Comparison of ENCODE assay signal across 15 cellular contexts in the genomic region with DNA sequence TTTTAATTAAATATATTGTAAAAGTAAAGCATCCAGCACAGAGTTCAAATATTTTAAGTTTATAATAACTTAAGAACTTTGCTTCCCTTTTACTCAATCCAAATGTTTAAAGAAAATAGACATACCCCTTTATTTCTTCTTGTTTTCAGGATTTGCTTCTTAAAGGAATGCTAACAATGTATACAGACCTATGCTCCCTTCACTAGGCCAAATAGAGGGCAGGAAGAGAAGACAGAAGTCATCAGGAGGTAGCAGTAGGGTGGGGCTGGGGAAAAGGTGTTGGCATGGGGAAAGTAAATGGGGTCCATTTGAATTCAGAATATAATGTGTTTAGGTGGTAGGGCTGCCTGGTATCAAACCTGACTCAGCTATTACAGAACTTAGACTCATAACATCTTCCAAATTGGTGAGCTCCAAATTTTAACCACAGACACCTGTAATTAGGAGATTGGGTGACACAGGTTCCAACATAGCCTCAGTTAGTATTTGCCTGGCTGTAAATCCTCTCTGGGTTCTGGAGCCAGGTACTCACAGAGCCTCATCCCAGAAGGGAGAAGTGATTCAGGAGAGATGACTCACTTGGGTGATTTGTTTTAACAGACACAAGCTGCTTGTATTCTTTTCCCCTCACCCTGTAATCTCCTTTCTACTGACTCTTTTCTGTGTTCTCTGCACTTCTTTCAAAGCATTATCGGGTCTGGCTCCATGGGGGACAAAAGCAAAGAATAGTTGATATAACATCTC.
DNase-seq lines count a peak whose midpoint lies in the region; ATAC-seq, FAIRE-seq and TF ChIP-seq lines count a peak whose summit lies in the region.
"Had no signal": no experiment of that assay in that cellular context is flagged by ENCODE, and none has a peak within 500 bp of the region (broad histone marks: within the 10 kb centered on the region; RNA-seq: fewer than 3 reads in every experiment).

No MANE protein-coding gene starts in this region.

- in situ Hi-C loops in K562 (cut with MboI): no loop called here

- TF ChIP-seq POLR2A in K562 (conservative IDR thresholded peaks at IDR 0.05): no peak

- no peaks in the 10 kb centered on the region for H3F3A ChIP-seq in Loucy (ENCODE audit: low read depth)

- no peaks in the 10 kb centered on the region for H3K79me1 ChIP-seq in mesenchymal stem cell (replicated peaks; ENCODE audit: low read length, poor library complexity, severe bottlenecking)

- no peak overlapping the region for H4K91ac ChIP-seq in mesenchymal stem cell (ENCODE audit: low read length)

- H3K9ac ChIP-seq in Loucy (ENCODE audit: low read depth, low read length, poor library complexity, severe bottlenecking): no peak overlapping the region
- H3K9ac ChIP-seq in K562 (ENCODE audit: insufficient read depth in 1 of 2, low read depth in 2 of 2, low read length in 2 of 2): no peak overlapping the region
- no peak overlapping the region for H3K9ac ChIP-seq in mesenchymal stem cell (ENCODE audit: low read length)

- WGBS in K562 (ENCODE audit: insufficient coverage, low coverage, missing lambda C conversion rate): 0% methylated on average over 1 of the region's 1 CpG
- WGBS in mesenchymal stem cell: no CpG with 5 or more reads among the region's 1 CpG

- H2BK120ac ChIP-seq in mesenchymal stem cell (ENCODE audit: low read depth, low read length): no peak overlapping the region

- H3K4me3 ChIP-seq in Loucy (ENCODE audit: low read length, poor library complexity, severe bottlenecking): no peak overlapping the region
- no peak overlapping the region for H3K4me3 ChIP-seq in K562
- no peak overlapping the region for H3K4me3 ChIP-seq in mesenchymal stem cell (ENCODE audit: insufficient read depth in 1 of 2, low read depth in 1 of 2, low read length in 2 of 2)
- H3K4me3 ChIP-seq: left ventricle myocardium inferior, upper lobe of left lung had no signal

- no peak overlapping the region for H4K8ac ChIP-seq in mesenchymal stem cell (ENCODE audit: low read length)

- BruUV-seq in K562 (replicated peaks; lab: Mats Ljungman, UMichigan): no TSS peak

- H4K20me1 ChIP-seq in Loucy (ENCODE audit: insufficient read depth, low read length, poor library complexity, severe bottlenecking): no peaks in the 10 kb centered on the region
- no peaks in the 10 kb centered on the region for H4K20me1 ChIP-seq in K562 (replicated peaks; ENCODE audit: control insufficient read depth, insufficient read depth, low read length)

- no peak for TF ChIP-seq EP300 in K562 (IDR thresholded peaks at IDR 0.05; ENCODE audit: low read length)

- ATAC-seq in K562 (no peak), GM18909 (IDR thresholded peaks at IDR 0.05; ENCODE audit: poor library complexity, unreplicated experiment) (no peak)

- H3K18ac ChIP-seq in mesenchymal stem cell (ENCODE audit: low read depth in 1 of 2, low read length in 2 of 2): no peak overlapping the region

- no peak for FAIRE-seq in K562 (lab: Jason Lieb, UNC)

- H2BK12ac ChIP-seq in mesenchymal stem cell (ENCODE audit: low read length in 2 of 2): no peak overlapping the region

- CTCF ChIA-PET in K562 (lab: Yijun Ruan, JAX; ENCODE audit: low intra/inter-chr PET ratio): no interaction called here

- peak overlapping the region; percentile 43 for H3K4me2 ChIP-seq in Loucy (ENCODE audit: low read depth, low read length, poor library complexity, severe bottlenecking)
- no peak overlapping the region for H3K4me2 ChIP-seq in K562 (ENCODE audit: insufficient read depth, low read length)
- H3K4me2 ChIP-seq in mesenchymal stem cell (ENCODE audit: low read length, poor library complexity, severe bottlenecking): no peak overlapping the region

- H3K23ac ChIP-seq in mesenchymal stem cell (ENCODE audit: low read length in 2 of 2): no peak overlapping the region

- no peak overlapping the region for H3K14ac ChIP-seq in mesenchymal stem cell (ENCODE audit: low read length in 2 of 2)

- no peaks in the 10 kb centered on the region for H3K9me2 ChIP-seq in Loucy (replicated peaks; ENCODE audit: low read depth, low read length)

- H2AFZ ChIP-seq in Loucy (ENCODE audit: low read length): no peak overlapping the region
- H2AFZ ChIP-seq in K562 (ENCODE audit: low read depth, low read length): no peak overlapping the region
- no peak overlapping the region for H2AFZ ChIP-seq in mesenchymal stem cell (ENCODE audit: low read depth, low read length)

- H3K9me3 ChIP-seq in Loucy (ENCODE audit: insufficient read depth, low read depth, low read length): 0 out of 2 replicates have a peak, but pooled peaks cover 7% of the 10 kb centered on the region
- H3K9me3 ChIP-seq in K562 (replicated peaks; ENCODE audit: control insufficient read depth, insufficient read depth, low read depth, low read length): 0 out of 2 replicates have a peak, but pooled peaks cover 2% of the 10 kb centered on the region
- peaks cover 3% of the 10 kb centered on the region for H3K9me3 ChIP-seq in mesenchymal stem cell (ENCODE audit: control insufficient read depth, low read length)

- H3K36me3 ChIP-seq in Loucy (ENCODE audit: insufficient read depth, low read length) (no peaks in the 10 kb centered on the region), K562 (ENCODE audit: control insufficient read depth, insufficient read depth, low read length) (no peaks in the 10 kb centered on the region), mesenchymal stem cell (ENCODE audit: control insufficient read depth in 1 of 2, insufficient read depth in 2 of 2, low read depth in 1 of 2, low read length in 2 of 2) (no peaks in the 10 kb centered on the region)
- H3K36me3 ChIP-seq: left ventricle myocardium inferior, upper lobe of left lung had no signal

- no peak overlapping the region for H3K4ac ChIP-seq in mesenchymal stem cell (ENCODE audit: low read depth in 1 of 2, low read length in 2 of 2)

- DNase-seq in Daoy (ENCODE audit: low read depth): peak; percentile 78
- no peak for DNase-seq in K562 (ENCODE audit: extremely low read depth in 1 of 4, low spot score in 3 of 4)
- peak; percentile 74 for DNase-seq in mesenchymal stem cell
- DNase-seq in NCI-H82 treated with DMSO at 0.1 percent for 48 hours (lab: John Stamatoyannopoulos, UW; ENCODE audit: unreplicated experiment): no peak
- DNase-seq in HUDEP-2 (lab: John Stamatoyannopoulos, UW; ENCODE audit: unreplicated experiment in 76 of 76): no peak
- no peak for DNase-seq in Ammon's horn (ENCODE audit: low spot score)
- DNase-seq: amygdala, DMS79, erythroblast, left ventricle myocardium inferior, posterior cingulate gyrus, Right ventricle myocardium superior, upper lobe of left lung had no signal

- no peak overlapping the region for H2BK5ac ChIP-seq in mesenchymal stem cell (ENCODE audit: low read depth, low read length, poor library complexity, severe bottlenecking)

- TF ChIP-seq CTCF in Loucy (conservative IDR thresholded peaks at IDR 0.05; ENCODE audit: low read length) (no peak), K562 (IDR thresholded peaks at IDR 0.05 in 2 of 3, conservative IDR thresholded peaks at IDR 0.05 in 1 of 3; ENCODE audit: insufficient read depth in 2 of 3, low read depth in 1 of 3, low read length in 3 of 3) (no peak)

- no peak overlapping the region for H3K27ac ChIP-seq in K562 (ENCODE audit: extremely low read depth, low read depth, low read length)
- peak overlapping the region; percentile 16 for H3K27ac ChIP-seq in mesenchymal stem cell (ENCODE audit: low read length, poor library complexity, severe bottlenecking)
- H3K27ac ChIP-seq: left ventricle myocardium inferior, upper lobe of left lung had no signal

- peaks cover 31% of the 10 kb centered on the region for H3K4me1 ChIP-seq in Loucy (ENCODE audit: insufficient read depth, low read length, poor library complexity, severe bottlenecking)
- no peaks in the 10 kb centered on the region for H3K4me1 ChIP-seq in K562 (replicated peaks in 1 of 2; ENCODE audit: control insufficient read depth in 2 of 2, insufficient read depth in 2 of 2, low read length in 2 of 2)
- no peaks in the 10 kb centered on the region for H3K4me1 ChIP-seq in mesenchymal stem cell (ENCODE audit: control insufficient read depth, insufficient read depth, low read depth, low read length)
- H3K4me1 ChIP-seq: left ventricle myocardium inferior, upper lobe of left lung had no signal

- no peak for TF ChIP-seq RAD21 in K562 (CRISPR knock-in tag; conservative IDR thresholded peaks at IDR 0.05 in 1 of 2, IDR thresholded peaks at IDR 0.05 in 1 of 2)

- no peaks in the 10 kb centered on the region for H3K9me1 ChIP-seq in K562 (ENCODE audit: control insufficient read depth, insufficient read depth, low read length)

- no peak overlapping the region for H2AK5ac ChIP-seq in mesenchymal stem cell (ENCODE audit: low read length, severe bottlenecking)

- POLR2A ChIA-PET in K562 (lab: Yijun Ruan, JAX): interaction anchor here (1.6 kb wide), 1 partner anchor 19 kb away, joined by 4 read pairs; no protein-coding TSS in a partner anchor

- no peaks in the 10 kb centered on the region for H3K79me2 ChIP-seq in Loucy (ENCODE audit: insufficient read depth, low read length)
- no peaks in the 10 kb centered on the region for H3K79me2 ChIP-seq in K562 (ENCODE audit: control insufficient read depth, insufficient read depth, low read length)

- H3K27me3 ChIP-seq in Loucy (ENCODE audit: insufficient read depth, low read length, poor library complexity, severe bottlenecking) (no peaks in the 10 kb centered on the region), K562 (ENCODE audit: control insufficient read depth in 2 of 2, insufficient read depth in 2 of 2, low read length in 2 of 2) (no peaks in the 10 kb centered on the region), mesenchymal stem cell (ENCODE audit: control insufficient read depth in 1 of 2, insufficient read depth in 1 of 2, low read length in 2 of 2) (no peaks in the 10 kb centered on the region)
- H3K27me3 ChIP-seq: upper lobe of left lung had no signal

- no peak overlapping the region for H2BK15ac ChIP-seq in mesenchymal stem cell (ENCODE audit: low read depth, poor library complexity, severe bottlenecking)

- intact Hi-C loops in K562 (cut with micrococcal nuclease): no loop called here

TF ChIP-seq in K562, 482 proteins besides CTCF, POLR2A, EP300 and RAD21 (continues in another document):
- no peak for TF ChIP-seq CBFB (CRISPR knock-in tag; IDR thresholded peaks at IDR 0.05)
- TF ChIP-seq, protein P1, sequence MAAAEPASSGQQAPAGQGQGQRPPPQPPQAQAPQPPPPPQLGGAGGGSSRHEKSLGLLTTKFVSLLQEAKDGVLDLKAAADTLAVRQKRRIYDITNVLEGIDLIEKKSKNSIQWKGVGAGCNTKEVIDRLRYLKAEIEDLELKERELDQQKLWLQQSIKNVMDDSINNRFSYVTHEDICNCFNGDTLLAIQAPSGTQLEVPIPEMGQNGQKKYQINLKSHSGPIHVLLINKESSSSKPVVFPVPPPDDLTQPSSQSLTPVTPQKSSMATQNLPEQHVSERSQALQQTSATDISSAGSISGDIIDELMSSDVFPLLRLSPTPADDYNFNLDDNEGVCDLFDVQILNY (CRISPR knock-in tag; IDR thresholded peaks at IDR 0.05): no peak
- TF ChIP-seq PCBP1 (IDR thresholded peaks at IDR 0.05; ENCODE audit: low read depth, low read length, poor library complexity, severe bottlenecking): no peak

Comparison
In these comparisons a context has a peak if more than half of its experiments do, and no peak if none do; other contexts are left out.
1. DNase-seq: peak in Daoy (single experiment) and mesenchymal stem cell (single experiment); none in K562 (0 of 4), NCI-H82 treated with DMSO at 0.1 percent for 48 hours (single experiment), HUDEP-2 (0 of 76) and Ammon's horn (single experiment).